ENCODE assay signal across 21 cellular contexts in the genomic region with DNA sequence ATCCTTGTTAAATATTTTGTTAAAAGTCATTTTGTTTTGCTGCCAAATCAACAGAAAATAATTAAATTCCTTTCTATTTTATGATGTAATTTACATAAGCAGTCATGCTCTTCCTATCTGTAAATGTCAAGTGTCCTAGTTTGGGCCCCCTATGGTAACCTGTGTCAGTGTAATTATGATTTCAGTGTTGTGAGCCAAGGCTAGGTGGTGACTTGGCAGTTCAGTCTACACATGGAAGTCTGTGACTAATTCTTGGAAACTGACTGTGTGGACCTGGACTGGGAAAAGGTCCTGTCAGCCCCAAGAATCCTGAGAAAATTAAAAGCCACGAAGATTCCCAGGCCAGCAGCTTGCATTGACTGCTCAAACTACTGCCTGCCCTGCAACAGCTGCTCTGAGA.
DNase-seq lines count a peak whose midpoint lies in the region; ATAC-seq and TF ChIP-seq lines count a peak whose summit lies in the region.
"Had no signal": no experiment of that assay in that cellular context is flagged by ENCODE, and none has a peak within 500 bp of the region (broad histone marks: within the 10 kb centered on the region; RNA-seq: fewer than 3 reads in every experiment).

No MANE protein-coding gene starts in this region.

- peak; percentile 21; the same call in 1 of the 2 replicates for ATAC-seq in PC-3
- no peak for ATAC-seq in activated CD8-positive, alpha-beta T cell treated with anti-CD3 and anti-CD28 coated beads for 36 hours
- ATAC-seq in activated CD4-positive, alpha-beta T cell treated with anti-CD3 and anti-CD28 coated beads for 36 hours, result no peak
- no peak for ATAC-seq in HG02642 (IDR thresholded peaks at IDR 0.05; ENCODE audit: poor library complexity, unreplicated experiment)
- ATAC-seq: CD8-positive, alpha-beta T cell; SK-N-SH treated with all-trans-retinoic acid at 6 μM for 48 hours had no signal

- H4K20me1 ChIP-seq in PC-3 (ENCODE audit: low read length), result no peaks in the 10 kb centered on the region

- DNase-seq in ELR (ENCODE audit: low read depth) (peak; percentile 11), PC-3 (peak; percentile 3), cerebellar nuclear complex (lab: John Stamatoyannopoulos, UW) (peak; percentile 46 to 74), medulla oblongata (ENCODE audit: extremely low spot score) (peak; percentile 4), SJCRH30 (no peak)
- no peak for DNase-seq in activated CD8-positive, alpha-beta T cell treated with anti-CD3 and anti-CD28 coated beads for 36 hours
- no peak for DNase-seq in activated CD4-positive, alpha-beta T cell treated with anti-CD3 and anti-CD28 coated beads for 36 hours
- DNase-seq: CD8-positive, alpha-beta T cell; GF-D8; GOT3; Kasumi-1; MG63; NCI-H1048; NCI-H1417 treated with DMSO at 0.1 percent for 48 hours; NCI-H187; NCI-H446 treated with DMSO at 0.1 percent for 48 hours; NCI-H526 treated with DMSO at 0.1 percent for 48 hours; SHP77 treated with DMSO at 0.1 percent for 48 hours had no signal

- no peaks in the 10 kb centered on the region for H3K36me3 Mint-ChIP-seq in activated CD8-positive, alpha-beta T cell treated with anti-CD3 and anti-CD28 coated beads for 36 hours (ENCODE audit: low read depth)
- H3K36me3 Mint-ChIP-seq in activated CD4-positive, alpha-beta T cell treated with anti-CD3 and anti-CD28 coated beads for 36 hours (ENCODE audit: low read depth), result no peaks in the 10 kb centered on the region
- H3K36me3 Mint-ChIP-seq: CD8-positive, alpha-beta T cell had no signal

- no peaks in the 10 kb centered on the region for H3K9me3 Mint-ChIP-seq in activated CD8-positive, alpha-beta T cell treated with anti-CD3 and anti-CD28 coated beads for 36 hours
- no peaks in the 10 kb centered on the region for H3K9me3 Mint-ChIP-seq in activated CD4-positive, alpha-beta T cell treated with anti-CD3 and anti-CD28 coated beads for 36 hours (ENCODE audit: low read depth)
- H3K9me3 Mint-ChIP-seq: CD8-positive, alpha-beta T cell had no signal

- no peaks in the 10 kb centered on the region for H3K27me3 ChIP-seq in PC-3 (ENCODE audit: low read length)
- H3K27me3 ChIP-seq in SJCRH30, result no peaks in the 10 kb centered on the region
- H3K27me3 ChIP-seq: MG63 had no signal

- no peak overlapping the region for H3K27ac ChIP-seq in PC-3 (ENCODE audit: low read length)
- H3K27ac ChIP-seq in SJCRH30, result no peak overlapping the region
- H3K27ac ChIP-seq: RWPE1 had no signal

- no peak overlapping the region for H3K4me2 ChIP-seq in PC-3 (ENCODE audit: low read length)

- no TSS peak for BruUV-seq in PC-3 (replicated peaks; lab: Mats Ljungman, UMichigan)

- peaks cover 7% of the 10 kb centered on the region for H3K27me3 Mint-ChIP-seq in activated CD8-positive, alpha-beta T cell treated with anti-CD3 and anti-CD28 coated beads for 36 hours
- H3K27me3 Mint-ChIP-seq in activated CD4-positive, alpha-beta T cell treated with anti-CD3 and anti-CD28 coated beads for 36 hours, result peaks cover 3% of the 10 kb centered on the region

- CTCF ChIA-PET in PC-3 (lab: Charles Lee), result no interaction called here
- CTCF ChIA-PET in activated CD8-positive, alpha-beta T cell treated with anti-CD3 and anti-CD28 coated beads for 36 hours (lab: Charles Lee), result interaction anchor here (0.9 to 1.2 kb wide), 3 partner anchors 41 to 372 kb away, joined by 3 read pairs; no protein-coding TSS in a partner anchor
- CTCF ChIA-PET in activated CD4-positive, alpha-beta T cell treated with anti-CD3 and anti-CD28 coated beads for 36 hours (lab: Charles Lee), result no interaction called here

- H3K4me1 ChIP-seq in PC-3 (ENCODE audit: insufficient read depth, low read length) (no peaks in the 10 kb centered on the region), SJCRH30 (no peaks in the 10 kb centered on the region)

- H3K9ac ChIP-seq in PC-3 (ENCODE audit: low read length), result no peak overlapping the region

- no peak overlapping the region for H3K4me3 Mint-ChIP-seq in activated CD8-positive, alpha-beta T cell treated with anti-CD3 and anti-CD28 coated beads for 36 hours
- H3K4me3 Mint-ChIP-seq in activated CD4-positive, alpha-beta T cell treated with anti-CD3 and anti-CD28 coated beads for 36 hours, result no peak overlapping the region
- H3K4me3 Mint-ChIP-seq: CD8-positive, alpha-beta T cell had no signal

- intact Hi-C loops in PC-3 (cut with micrococcal nuclease), result no loop called here
- intact Hi-C loops in activated CD8-positive, alpha-beta T cell treated with anti-CD3 and anti-CD28 coated beads for 36 hours (cut with micrococcal nuclease), result no loop called here
- intact Hi-C loops in activated CD4-positive, alpha-beta T cell treated with anti-CD3 and anti-CD28 coated beads for 36 hours (cut with DNase I, micrococcal nuclease), result no loop called here

- no peak for TF ChIP-seq CTCF in PC-3 (conservative IDR thresholded peaks at IDR 0.05; ENCODE audit: low read depth, low read length)
- TF ChIP-seq CTCF in activated CD8-positive, alpha-beta T cell treated with anti-CD3 and anti-CD28 coated beads for 36 hours (IDR thresholded peaks at IDR 0.05), result no peak

- H3K4me3 ChIP-seq in PC-3 (ENCODE audit: low read length), result no peak overlapping the region
- no peak overlapping the region for H3K4me3 ChIP-seq in SJCRH30
- H3K4me3 ChIP-seq: MG63 had no signal

- H3F3A ChIP-seq in PC-3 (ENCODE audit: low read length, unreplicated experiment), result no peaks in the 10 kb centered on the region

- H2AFZ ChIP-seq in PC-3 (ENCODE audit: low read length), result no peak overlapping the region

- no peaks in the 10 kb centered on the region for H3K36me3 ChIP-seq in PC-3 (ENCODE audit: low read depth, low read length)
- no peaks in the 10 kb centered on the region for H3K36me3 ChIP-seq in SJCRH30
- H3K36me3 ChIP-seq: MG63 had no signal

- H3K9me3 ChIP-seq in PC-3 (ENCODE audit: low read length) (no peaks in the 10 kb centered on the region), SJCRH30 (replicated peaks) (no peaks in the 10 kb centered on the region)
- H3K9me3 ChIP-seq: MG63 had no signal

- POLR2A ChIA-PET in PC-3 (lab: Charles Lee; ENCODE audit: unreplicated experiment), result no interaction called here
- POLR2A ChIA-PET in activated CD8-positive, alpha-beta T cell treated with anti-CD3 and anti-CD28 coated beads for 36 hours (lab: Charles Lee), result interaction anchor here (0.7 kb wide), 1 partner anchor 37 kb away, joined by 3 read pairs; no protein-coding TSS in a partner anchor
- POLR2A ChIA-PET in activated CD4-positive, alpha-beta T cell treated with anti-CD3 and anti-CD28 coated beads for 36 hours (lab: Charles Lee), result no interaction called here

- H3K27ac Mint-ChIP-seq in activated CD8-positive, alpha-beta T cell treated with anti-CD3 and anti-CD28 coated beads for 36 hours, result no peak overlapping the region
- no peak overlapping the region for H3K27ac Mint-ChIP-seq in activated CD4-positive, alpha-beta T cell treated with anti-CD3 and anti-CD28 coated beads for 36 hours
- H3K27ac Mint-ChIP-seq: CD8-positive, alpha-beta T cell had no signal

- H3K4me1 Mint-ChIP-seq in activated CD8-positive, alpha-beta T cell treated with anti-CD3 and anti-CD28 coated beads for 36 hours (ENCODE audit: low read depth), result no peaks in the 10 kb centered on the region
- no peaks in the 10 kb centered on the region for H3K4me1 Mint-ChIP-seq in activated CD4-positive, alpha-beta T cell treated with anti-CD3 and anti-CD28 coated beads for 36 hours

- 0 out of 2 replicates have a peak, but pooled peaks cover 4% of the 10 kb centered on the region for H3K9me2 ChIP-seq in PC-3 (replicated peaks; ENCODE audit: low read length)

- H3K79me2 ChIP-seq in PC-3 (ENCODE audit: low read length), result no peaks in the 10 kb centered on the region

Comparison
In these comparisons a context has a peak if more than half of its experiments do, and no peak if none do; other contexts are left out.
1. DNase-seq: peak in ELR (single experiment), PC-3 (single experiment), cerebellar nuclear complex (2 of 2) and medulla oblongata (single experiment); none in SJCRH30 (0 of 2), activated CD8-positive, alpha-beta T cell treated with anti-CD3 and anti-CD28 coated beads for 36 hours (single experiment) and activated CD4-positive, alpha-beta T cell treated with anti-CD3 and anti-CD28 coated beads for 36 hours (single experiment).